Comparison of ENCODE assay signal across 16 cellular contexts in the genomic region with DNA sequence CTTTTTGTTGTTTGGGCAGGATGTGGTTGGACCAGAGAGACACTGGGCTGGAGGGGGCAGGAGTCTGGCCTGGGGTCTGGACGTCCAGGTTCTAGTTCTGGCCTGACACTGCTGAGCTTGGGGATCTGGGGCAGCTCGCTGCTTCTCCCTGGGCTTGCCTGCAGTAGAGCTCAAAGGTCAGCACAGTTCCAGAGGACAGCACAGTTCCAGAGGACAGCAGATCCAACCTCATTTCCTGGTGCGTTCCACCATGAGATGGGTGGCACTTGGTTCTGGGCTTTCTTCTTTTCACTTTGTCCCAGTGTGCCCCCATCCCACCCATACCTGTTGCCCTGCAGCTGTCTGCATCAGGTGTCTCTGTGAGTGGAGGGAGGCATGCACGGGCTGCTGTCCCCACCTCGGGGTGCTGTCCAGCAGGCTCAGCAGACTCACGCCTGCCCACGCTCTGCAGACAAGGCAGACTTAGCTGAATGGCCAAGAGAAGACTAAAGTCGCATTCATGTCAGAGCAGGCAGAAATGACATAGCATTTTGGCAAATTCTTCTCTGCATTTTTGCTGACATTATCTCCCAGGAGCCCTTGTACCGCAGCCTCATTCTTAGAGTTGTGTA. TPM values are rescaled to one million over a fixed set of nuclear protein-coding genes. Genes with fewer than 3 reads are reported as not detected.
DNase-seq lines count a peak whose midpoint lies in the region; ATAC-seq and FAIRE-seq lines count a peak whose summit lies in the region.
"Had no signal": no experiment of that assay in that cellular context is flagged by ENCODE, and none has a peak within 500 bp of the region (broad histone marks: within the 10 kb centered on the region; RNA-seq: fewer than 3 reads in every experiment).

No MANE protein-coding gene starts in this region.

- peak; percentile 61 for ATAC-seq in Right ventricle myocardium inferior
- ATAC-seq in left colon: peak; percentile 65
- ATAC-seq in HG02763 (IDR thresholded peaks at IDR 0.05; ENCODE audit: unreplicated experiment): no peak
- no peak for ATAC-seq in HG02759 (IDR thresholded peaks at IDR 0.05; ENCODE audit: unreplicated experiment)

- H3K9me3 ChIP-seq in small intestine (ENCODE audit: control insufficient read depth, low read depth): no peaks in the 10 kb centered on the region
- H3K9me3 ChIP-seq: BLaER1 treated with 17β-estradiol and CSF1 and Interleukin-3, amounts not matched to agents 10 nM and 100 nM; HAP-1 had no signal

- peaks cover 0 to 2% of the 10 kb centered on the region in 2 donors for H3K27me3 ChIP-seq in small intestine (ENCODE audit: control insufficient read depth in 2 of 2, insufficient read depth in 2 of 2, low read length in 2 of 2)
- H3K27me3 ChIP-seq: BLaER1 treated with 17β-estradiol and CSF1 and Interleukin-3, amounts not matched to agents 10 nM and 100 nM had no signal

- no peaks in the 10 kb centered on the region for H3K36me3 ChIP-seq in small intestine (ENCODE audit: control insufficient read depth in 2 of 2, insufficient read depth in 2 of 2, low read length in 2 of 2)
- H3K36me3 ChIP-seq: BLaER1 treated with 17β-estradiol and CSF1 and Interleukin-3, amounts not matched to agents 10 nM and 100 nM; HAP-1 had no signal

- H3K4me3 ChIP-seq in small intestine (ENCODE audit: low read depth in 1 of 2, low read length in 2 of 2): no peak overlapping the region
- H3K4me3 ChIP-seq: BLaER1 treated with 17β-estradiol and CSF1 and Interleukin-3, amounts not matched to agents 10 nM and 100 nM; HAP-1 had no signal

- intact Hi-C loops in Right ventricle myocardium inferior (cut with DNase I): no loop called here
- intact Hi-C loops in cardiac septum (cut with DNase I): no loop called here
- intact Hi-C loops in left colon (cut with DNase I, micrococcal nuclease): no loop called here

- WGBS in small intestine, 3 donors: 41 to 56% (median 47%) methylated on average over 9 of the region's 9 CpGs

- DNase-seq in Right ventricle myocardium inferior (ENCODE audit: missing footprints) (no peak), cardiac septum (ENCODE audit: low spot score) (no peak), epithelial cell of prostate (ENCODE audit: low read depth, low spot score) (peak; percentile 22), left colon (peak in 1 of 2 donors; percentile 7), small intestine (peak; percentile 20)
- no peak for DNase-seq in activated T-cell treated with anti-CD3 and anti-CD28 coated beads, Interleukin-2, amount 50 U/mL, for 48 hours
- DNase-seq: GF-D8, KBM-7, NCI-H1417 treated with DMSO at 0.1 percent for 48 hours, NCI-H2029 treated with DMSO at 0.1 percent for 48 hours, NCI-H446 treated with DMSO at 0.1 percent for 48 hours, OCI-M1 had no signal

- H3K27ac ChIP-seq in epithelial cell of prostate (no peak overlapping the region), small intestine (ENCODE audit: low read depth in 1 of 2, low read length in 1 of 2) (no peak overlapping the region)
- H3K27ac ChIP-seq: BLaER1 treated with 17β-estradiol and CSF1 and Interleukin-3, amounts not matched to agents 10 nM and 100 nM had no signal

- no peak for FAIRE-seq in small intestine (lab: Jason Lieb, UNC)

- no peaks in the 10 kb centered on the region for H3K4me1 ChIP-seq in small intestine (ENCODE audit: control insufficient read depth in 2 of 2, insufficient read depth in 1 of 2, low read depth in 1 of 2, low read length in 1 of 2)
- H3K4me1 ChIP-seq: HAP-1 had no signal

RNA-seq across cellular contexts. Expression of gene CACNA2D3, which starts 16.7 kb away (rescaled TPM):
- total RNA-seq in Right ventricle myocardium inferior (33.7 TPM), cardiac septum (11.3 TPM), left colon (under 1 TPM; 0.24 to 0.64 TPM)
- under 1 TPM in 1 of 3 donors, not detected in 2; 0.27 TPM for polyA plus RNA-seq in small intestine

Comparison
In these comparisons a context has a peak if more than half of its experiments do, and no peak if none do; other contexts are left out.
1. ATAC-seq: peak in Right ventricle myocardium inferior (single experiment) and left colon (single experiment); none in HG02763 (single experiment) and HG02759 (single experiment).
2. DNase-seq: peak in epithelial cell of prostate (single experiment) and small intestine (single experiment); none in Right ventricle myocardium inferior (single experiment), cardiac septum (single experiment) and activated T-cell treated with anti-CD3 and anti-CD28 coated beads, Interleukin-2, amount 50 U/mL, for 48 hours (0 of 2).